In genomic region chr14:75578099-75578785, GRCh38 we compare ENCODE assay signal across 8 cellular contexts. TPM values are rescaled to one million over a fixed set of nuclear protein-coding genes. Genes with fewer than 3 reads are reported as not detected.
DNase-seq lines count a peak whose midpoint lies in the region; ATAC-seq, FAIRE-seq and TF ChIP-seq lines count a peak whose summit lies in the region.

A gene with protein sequence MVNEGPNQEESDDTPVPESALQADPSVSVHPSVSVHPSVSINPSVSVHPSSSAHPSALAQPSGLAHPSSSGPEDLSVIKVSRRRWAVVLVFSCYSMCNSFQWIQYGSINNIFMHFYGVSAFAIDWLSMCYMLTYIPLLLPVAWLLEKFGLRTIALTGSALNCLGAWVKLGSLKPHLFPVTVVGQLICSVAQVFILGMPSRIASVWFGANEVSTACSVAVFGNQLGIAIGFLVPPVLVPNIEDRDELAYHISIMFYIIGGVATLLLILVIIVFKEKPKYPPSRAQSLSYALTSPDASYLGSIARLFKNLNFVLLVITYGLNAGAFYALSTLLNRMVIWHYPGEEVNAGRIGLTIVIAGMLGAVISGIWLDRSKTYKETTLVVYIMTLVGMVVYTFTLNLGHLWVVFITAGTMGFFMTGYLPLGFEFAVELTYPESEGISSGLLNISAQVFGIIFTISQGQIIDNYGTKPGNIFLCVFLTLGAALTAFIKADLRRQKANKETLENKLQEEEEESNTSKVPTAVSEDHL (plus strand): TSS chr14:75578620. CDS start chr14:75578973, 353 bp downstream.

- peak within 1 kb of the TSS; percentile 22 for H3K27ac Mint-ChIP-seq in activated naive CD8-positive, alpha-beta T cell treated with anti-CD3 and anti-CD28 coated beads for 36 hours

- no peaks in the 10 kb centered on the region for H3K27me3 Mint-ChIP-seq in activated naive CD8-positive, alpha-beta T cell treated with anti-CD3 and anti-CD28 coated beads for 36 hours

- CTCF ChIA-PET in A549 (lab: Yijun Ruan, JAX): interaction anchor here (0.6 to 13.7 kb wide), 55 partner anchors 8 to 619 kb away, joined by 3 to 546 read pairs (median 5); partner anchors contain the start of genes ERG28, TGFB3 and TTLL5

- intact Hi-C loops in Right ventricle myocardium superior (cut with DNase I): no loop called here

- H3K36me3 Mint-ChIP-seq in activated naive CD8-positive, alpha-beta T cell treated with anti-CD3 and anti-CD28 coated beads for 36 hours: no peaks in the 10 kb centered on the region

- ATAC-seq in A549 (peak; percentile 79 to 81), GM18868 (IDR thresholded peaks at IDR 0.05; ENCODE audit: unreplicated experiment) (peak; percentile 38), HG03439 (IDR thresholded peaks at IDR 0.05; ENCODE audit: unreplicated experiment) (peak; percentile 41), Right ventricle myocardium superior (ENCODE audit: poor library complexity) (peak; percentile 88), upper lobe of left lung (ENCODE audit: low FRiP score in 2 of 2) (peak; percentile 91 to 93)

- H3K9me3 Mint-ChIP-seq in activated naive CD8-positive, alpha-beta T cell treated with anti-CD3 and anti-CD28 coated beads for 36 hours: no peaks in the 10 kb centered on the region

- peak within 1 kb of the TSS; percentile 93 for H3K4me2 ChIP-seq in A549
- H3K4me2 ChIP-seq in osteoblast (ENCODE audit: insufficient read depth, low read length): peak within 1 kb of the TSS; percentile 92

- peak within 1 kb of the TSS; percentile 76 for H3K4me3 Mint-ChIP-seq in activated naive CD8-positive, alpha-beta T cell treated with anti-CD3 and anti-CD28 coated beads for 36 hours

- POLR2A ChIA-PET in A549 (lab: Yijun Ruan, JAX): interaction anchor here (0.6 to 2.2 kb wide), 9 partner anchors 19 to 207 kb away, joined by 3 to 14 read pairs (median 7); partner anchors contain the start of genes ERG28 and TTLL5

- no peaks in the 10 kb centered on the region for H4K20me1 ChIP-seq in osteoblast (ENCODE audit: insufficient read depth, low read length)

- H3K36me3 ChIP-seq in SJCRH30 (no peaks in the 10 kb centered on the region), osteoblast (ENCODE audit: insufficient read depth, low read length) (no peaks in the 10 kb centered on the region), upper lobe of left lung (no peaks in the 10 kb centered on the region)

- TF ChIP-seq POLR2A in A549 (IDR thresholded peaks at IDR 0.05; ENCODE audit: low read length): peak; percentile 47
- peak in 3 of 4 donors; percentile 27 to 83 (median 33) for TF ChIP-seq POLR2A in upper lobe of left lung (IDR thresholded peaks at IDR 0.05)

- no peaks in the 10 kb centered on the region for H3K27me3 ChIP-seq in SJCRH30
- H3K27me3 ChIP-seq in osteoblast (ENCODE audit: insufficient read depth, low read length): peaks cover 17% of the 10 kb centered on the region
- no peaks in the 10 kb centered on the region for H3K27me3 ChIP-seq in upper lobe of left lung

- WGBS in A549 (ENCODE audit: missing lambda C conversion rate): 3% methylated on average over 25 of the region's 49 CpGs
- 0 to 2% methylated on average over 7 to 23 of the region's 49 CpGs for WGBS in upper lobe of left lung, 2 donors

- H3K4me1 Mint-ChIP-seq in activated naive CD8-positive, alpha-beta T cell treated with anti-CD3 and anti-CD28 coated beads for 36 hours: peaks cover 13% of the 10 kb centered on the region

- no peak for FAIRE-seq in A549 (lab: Jason Lieb, UNC)

- no peaks in the 10 kb centered on the region for H3K9me3 ChIP-seq in A549
- no peaks in the 10 kb centered on the region for H3K9me3 ChIP-seq in SJCRH30 (replicated peaks)
- no peaks in the 10 kb centered on the region for H3K9me3 ChIP-seq in osteoblast (ENCODE audit: low read depth, low read length)
- no peaks in the 10 kb centered on the region for H3K9me3 ChIP-seq in upper lobe of left lung

- H3K4me1 ChIP-seq in A549 (peaks cover 8% of the 10 kb centered on the region), SJCRH30 (peaks cover 6% of the 10 kb centered on the region; the same call in 1 of the 2 replicates), osteoblast (ENCODE audit: insufficient read depth, low read length) (peaks cover 12% of the 10 kb centered on the region), upper lobe of left lung (peaks cover 0 to 35% (median 15%) of the 10 kb centered on the region in 4 donors)

- H3K27ac ChIP-seq in A549 (peak within 1 kb of the TSS; percentile 75 to 79), SJCRH30 (no peak within 1 kb of the TSS; the same call in 1 of the 2 replicates), osteoblast (ENCODE audit: low read depth, low read length) (peak within 1 kb of the TSS; percentile 61), upper lobe of left lung (peak within 1 kb of the TSS; percentile 76 to 88 (median 84))

- peak within 1 kb of the TSS; percentile 53 for H3K4me3 ChIP-seq in A549
- H3K4me3 ChIP-seq in SJCRH30: peak within 1 kb of the TSS; percentile 63
- H3K4me3 ChIP-seq in osteoblast (ENCODE audit: insufficient read depth, low read length): peak within 1 kb of the TSS; percentile 78
- H3K4me3 ChIP-seq in upper lobe of left lung: peak within 1 kb of the TSS; percentile 46 to 73 (median 65)

- peak within 1 kb of the TSS; percentile 94 for H2AFZ ChIP-seq in osteoblast (ENCODE audit: low read length)

- DNase-seq in A549 (ENCODE audit: low read depth in 1 of 2, low spot score in 1 of 2): peak; percentile 62 to 81
- DNase-seq in SJCRH30: peak; percentile 71 to 76
- peak; percentile 46 for DNase-seq in activated naive CD8-positive, alpha-beta T cell treated with anti-CD3 and anti-CD28 coated beads for 36 hours
- peak; percentile 91 for DNase-seq in Right ventricle myocardium superior
- DNase-seq in osteoblast (ENCODE audit: insufficient read length, low spot score, missing footprints): peak; percentile 88
- DNase-seq in upper lobe of left lung: peak; percentile 90 to 96

- TF ChIP-seq CTCF in A549 (IDR thresholded peaks at IDR 0.05) (no peak), osteoblast (IDR thresholded peaks at IDR 0.05; ENCODE audit: extremely low read depth, low read depth, low read length) (no peak), upper lobe of left lung (IDR thresholded peaks at IDR 0.05) (no peak)

- no peak for TF ChIP-seq RAD21 in A549 (conservative IDR thresholded peaks at IDR 0.05 in 1 of 2, IDR thresholded peaks at IDR 0.05 in 1 of 2)

- TF ChIP-seq EP300 in A549 (IDR thresholded peaks at IDR 0.05) (no peak), upper lobe of left lung (IDR thresholded peaks at IDR 0.05) (no peak)

- no peaks in the 10 kb centered on the region for H3K79me2 ChIP-seq in osteoblast (ENCODE audit: insufficient read depth, low read length)

TF ChIP-seq in A549, 52 proteins besides CTCF, POLR2A, EP300 and RAD21 (continues in another document):
- no peak for TF ChIP-seq CHD4 (IDR thresholded peaks at IDR 0.05; ENCODE audit: borderline replicate concordance)
- TF ChIP-seq HDAC2 (IDR thresholded peaks at IDR 0.05): 0 out of 2 replicates have a peak, but pooled peaks have one; percentile 55
- no peak for TF ChIP-seq CHD2 (IDR thresholded peaks at IDR 0.05; ENCODE audit: low read length, partially characterized antibody)
- 0 out of 5 replicates have a peak, but pooled peaks of 1 of the 2 experiments have one; percentile 32 for TF ChIP-seq JUN (IDR thresholded peaks at IDR 0.05)
- TF ChIP-seq USF2 (IDR thresholded peaks at IDR 0.05): peak; percentile 72
- 0 out of 2 replicates have a peak, but pooled peaks have one; percentile 20 for TF ChIP-seq TFCP2L1 (CRISPR knock-in tag; IDR thresholded peaks at IDR 0.05)
- TF ChIP-seq RNF2 (IDR thresholded peaks at IDR 0.05; ENCODE audit: borderline replicate concordance, low read depth): peak; percentile 74; the same call in 1 of the 2 replicates
- no peak for TF ChIP-seq ZSCAN20 (CRISPR knock-in tag; IDR thresholded peaks at IDR 0.05)
- no peak for TF ChIP-seq CBX2 (IDR thresholded peaks at IDR 0.05; ENCODE audit: borderline replicate concordance, low read depth)
- TF ChIP-seq KDM1A (IDR thresholded peaks at IDR 0.05; ENCODE audit: low read depth): no peak
- TF ChIP-seq, protein P1, sequence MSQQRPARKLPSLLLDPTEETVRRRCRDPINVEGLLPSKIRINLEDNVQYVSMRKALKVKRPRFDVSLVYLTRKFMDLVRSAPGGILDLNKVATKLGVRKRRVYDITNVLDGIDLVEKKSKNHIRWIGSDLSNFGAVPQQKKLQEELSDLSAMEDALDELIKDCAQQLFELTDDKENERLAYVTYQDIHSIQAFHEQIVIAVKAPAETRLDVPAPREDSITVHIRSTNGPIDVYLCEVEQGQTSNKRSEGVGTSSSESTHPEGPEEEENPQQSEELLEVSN (IDR thresholded peaks at IDR 0.05; ENCODE audit: borderline replicate concordance, low read depth): 0 out of 2 replicates have a peak, but pooled peaks have one; percentile 32
- no peak for TF ChIP-seq EHMT2 (IDR thresholded peaks at IDR 0.05; ENCODE audit: low read depth)
- TF ChIP-seq, protein P2, sequence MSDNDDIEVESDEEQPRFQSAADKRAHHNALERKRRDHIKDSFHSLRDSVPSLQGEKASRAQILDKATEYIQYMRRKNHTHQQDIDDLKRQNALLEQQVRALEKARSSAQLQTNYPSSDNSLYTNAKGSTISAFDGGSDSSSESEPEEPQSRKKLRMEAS (IDR thresholded peaks at IDR 0.05): peak; percentile 63
- TF ChIP-seq ZC3H11A (IDR thresholded peaks at IDR 0.05): no peak
- TF ChIP-seq POLR2AphosphoS2 (conservative IDR thresholded peaks at IDR 0.05; ENCODE audit: low read length): no peak
- TF ChIP-seq NFE2L2 (conservative IDR thresholded peaks at IDR 0.05; ENCODE audit: low read length): no peak
- peak; percentile 31; the same call in 1 of the 3 replicates for TF ChIP-seq SMC3 (IDR thresholded peaks at IDR 0.05)
- no peak for TF ChIP-seq MAFK (IDR thresholded peaks at IDR 0.05; ENCODE audit: partially characterized antibody)

RNA-seq across cellular contexts. Expression of the gene that starts here (rescaled TPM):
- polyA plus RNA-seq in A549 (2011; rRNA removed) (3.8 and 4.7 TPM in 2 replicates), A549 (2017; fragmentation: RNase III; extraction: RNeasy Plus Mini Kit Qiagen cat#74134 plus additional on column Dnase treatment) (3.1 to 3.9 TPM (median 3.6 TPM) in 3 replicates)
- polyA plus RNA-seq in A549 (2012; cell fraction: cytosol; rRNA removed): 1.4 and 1.9 TPM in 2 replicates
- polyA plus RNA-seq in A549 (2012; cell fraction: nucleus; rRNA removed): 2.8 and 3.2 TPM in 2 replicates
- 4.6 and 6.8 TPM in 2 replicates for polyA minus RNA-seq in A549 (2011; rRNA and poly(A)+ RNA removed)
- total RNA-seq in SJCRH30 (2014; rRNA removed; shearing (Covaris generic)): 2.8 and 3.4 TPM in 2 replicates
- total RNA-seq in activated naive CD8-positive, alpha-beta T cell treated with anti-CD3 and anti-CD28 coated beads for 36 hours: under 1 TPM; 0.64 to 0.78 TPM
- total RNA-seq in Right ventricle myocardium superior (2.1 TPM), osteoblast (1.5 and 1.8 TPM in 2 replicates), upper lobe of left lung (10 to 100 TPM; 19.4 to 41.3 (median 31.8) TPM)

Comparison
In these comparisons a context has a peak if more than half of its experiments do, and no peak if none do; other contexts are left out.
1. Peak in DNase-seq in activated naive CD8-positive, alpha-beta T cell treated with anti-CD3 and anti-CD28 coated beads for 36 hours; RNA of the gene not detected or under 1 TPM.
2. ATAC-seq: peak in every context shown above with its lines; median percentile 92 in upper lobe of left lung; 88 in Right ventricle myocardium superior; 80 in A549; 41 in HG03439; 38 in GM18868.